Comparison of ENCODE assay signal across 9 cellular contexts in genomic region chr1:42737257-42737656, GRCh38. TPM values are rescaled to one million over a fixed set of nuclear protein-coding genes. Genes with fewer than 3 reads are reported as not detected.
A peak's percentile ranks its signal among the peaks of the same experiment; 100 is the strongest.
DNase-seq lines count a peak whose midpoint lies in the region; ATAC-seq and TF ChIP-seq lines count a peak whose summit lies in the region.
"Had no signal": no experiment of that assay in that cellular context is flagged by ENCODE, and none has a peak within 500 bp of the region (broad histone marks: within the 10 kb centered on the region; RNA-seq: fewer than 3 reads in every experiment).

No MANE protein-coding gene starts in this region.

- H3K4me2 ChIP-seq in osteoblast (ENCODE audit: insufficient read depth, low read length): no peak overlapping the region

- H3K79me2 ChIP-seq in osteoblast (ENCODE audit: insufficient read depth, low read length): no peaks in the 10 kb centered on the region

- H3K27ac ChIP-seq in breast epithelium: no peak overlapping the region
- no peak overlapping the region for H3K27ac ChIP-seq in osteoblast (ENCODE audit: low read depth, low read length)
- no peak overlapping the region for H3K27ac ChIP-seq in ascending aorta

- TF ChIP-seq POLR2A in breast epithelium (IDR thresholded peaks at IDR 0.05): no peak

- H3K36me3 ChIP-seq in breast epithelium (no peaks in the 10 kb centered on the region), osteoblast (ENCODE audit: insufficient read depth, low read length) (no peaks in the 10 kb centered on the region), ascending aorta (no peaks in the 10 kb centered on the region)

- H2AFZ ChIP-seq in osteoblast (ENCODE audit: low read length): peak overlapping the region; percentile 50

- TF ChIP-seq CTCF in GM12865 (IDR thresholded peaks at IDR 0.05; ENCODE audit: insufficient read depth, low read depth, low read length, missing control alignments): no peak
- no peak for TF ChIP-seq CTCF in breast epithelium (IDR thresholded peaks at IDR 0.05)
- TF ChIP-seq CTCF in osteoblast (IDR thresholded peaks at IDR 0.05; ENCODE audit: extremely low read depth, low read depth, low read length): no peak
- no peak for TF ChIP-seq CTCF in ascending aorta (IDR thresholded peaks at IDR 0.05)

- no peaks in the 10 kb centered on the region for H3K9me3 ChIP-seq in breast epithelium
- H3K9me3 ChIP-seq in osteoblast (ENCODE audit: low read depth, low read length): no peaks in the 10 kb centered on the region
- H3K9me3 ChIP-seq in ascending aorta: no peaks in the 10 kb centered on the region

- no peaks in the 10 kb centered on the region for H4K20me1 ChIP-seq in osteoblast (ENCODE audit: insufficient read depth, low read length)

- H3K4me3 ChIP-seq in GM12865 (ENCODE audit: low read depth, low read length): no peak overlapping the region
- no peak overlapping the region for H3K4me3 ChIP-seq in breast epithelium
- no peak overlapping the region for H3K4me3 ChIP-seq in osteoblast (ENCODE audit: insufficient read depth, low read length)
- H3K4me3 ChIP-seq in ascending aorta: no peak overlapping the region

- H3K27me3 ChIP-seq in breast epithelium (no peaks in the 10 kb centered on the region), osteoblast (ENCODE audit: insufficient read depth, low read length) (no peaks in the 10 kb centered on the region), ascending aorta (no peaks in the 10 kb centered on the region)

- no peak for ATAC-seq in HG03571 (IDR thresholded peaks at IDR 0.05; ENCODE audit: unreplicated experiment)

- DNase-seq in GM12865 (ENCODE audit: low read depth): peak; percentile 55
- peak; percentile 96 for DNase-seq in NCI-H2029 (lab: John Stamatoyannopoulos, UW)
- peak; percentile 34 to 73 for DNase-seq in breast epithelium (ENCODE audit: low spot score in 2 of 2)
- peak; percentile 43 for DNase-seq in osteoblast (ENCODE audit: insufficient read length, low spot score, missing footprints)
- no peak for DNase-seq in ascending aorta (ENCODE audit: low spot score in 2 of 2)
- no peak for DNase-seq in NCI-H1930 (lab: John Stamatoyannopoulos, UW)
- DNase-seq in HK-2 (ENCODE audit: unreplicated experiment): no peak
- DNase-seq: erythroblast had no signal

- H3K4me1 ChIP-seq in breast epithelium: no peaks in the 10 kb centered on the region
- no peaks in the 10 kb centered on the region for H3K4me1 ChIP-seq in osteoblast (ENCODE audit: insufficient read depth, low read length)
- H3K4me1 ChIP-seq in ascending aorta: no peaks in the 10 kb centered on the region

- intact Hi-C loops in breast epithelium (cut with DNase I; ENCODE audit: low total_unique reads): no loop called here
- intact Hi-C loops in ascending aorta (cut with DNase I): no loop called here

RNA-seq across cellular contexts. Expression of gene CLDN19, which starts 2.8 kb away (rescaled TPM):
- total RNA-seq in breast epithelium: 1 to 10 TPM in 2 of 3 donors, not detected in 1; 2.9 to 3.1 TPM
- not detected in 2 replicates for total RNA-seq in osteoblast
- total RNA-seq in ascending aorta: not detected

RNA-seq across cellular contexts. Expression of gene P3H1, which starts 29.6 kb away (rescaled TPM):
- total RNA-seq in breast epithelium: 10 to 100 TPM; 23.1 to 34.9 (median 34.4) TPM
- 209 and 213 TPM in 2 replicates for total RNA-seq in osteoblast
- 72.2 TPM for total RNA-seq in ascending aorta

RNA-seq across cellular contexts. Expression of gene C1orf50, which starts 29.8 kb away (rescaled TPM):
- total RNA-seq in breast epithelium (10 to 100 TPM in 1 of 3 donors, 1 to 10 TPM in 2; 5.2 to 10.8 (median 6.7) TPM), osteoblast (4.7 and 5.9 TPM in 2 replicates), ascending aorta (0.64 TPM)

RNA-seq across cellular contexts. Expression of gene TMEM269, which starts 47.5 kb away (rescaled TPM):
- total RNA-seq in breast epithelium (under 1 TPM; under 0.01 to 0.59 (median 0.16) TPM), osteoblast (under 0.01 TPM in 2 replicates), ascending aorta (not detected)

RNA-seq across cellular contexts. Expression of gene YBX1, which starts 55.0 kb away (rescaled TPM):
- total RNA-seq in breast epithelium (100 to 1,000 TPM; 332 to 694 (median 485) TPM), osteoblast (481 and 491 TPM in 2 replicates), ascending aorta (356 TPM)

Comparison
In these comparisons a context has a peak if more than half of its experiments do, and no peak if none do; other contexts are left out.
1. DNase-seq: peak in GM12865 (single experiment), NCI-H2029 (single experiment), breast epithelium (2 of 2) and osteoblast (single experiment); none in ascending aorta (0 of 2), NCI-H1930 (0 of 2) and HK-2 (single experiment).